ENCODE assay signal across 19 cellular contexts in genomic region chr10:69497611-69498390, GRCh38. TPM values are rescaled to one million over a fixed set of nuclear protein-coding genes. Genes with fewer than 3 reads are reported as not detected.
DNase-seq lines count a peak whose midpoint lies in the region; ATAC-seq and TF ChIP-seq lines count a peak whose summit lies in the region.
"Had no signal": no experiment of that assay in that cellular context is flagged by ENCODE, and none has a peak within 500 bp of the region (broad histone marks: within the 10 kb centered on the region; RNA-seq: fewer than 3 reads in every experiment).

No MANE protein-coding gene starts in this region.

- no peaks in the 10 kb centered on the region for H3K27me3 Mint-ChIP-seq in activated CD4-positive, alpha-beta T cell treated with anti-CD3 and anti-CD28 coated beads for 36 hours
- H3K27me3 Mint-ChIP-seq: progenitor cell of endocrine pancreas had no signal

- H3K4me3 Mint-ChIP-seq in activated CD4-positive, alpha-beta T cell treated with anti-CD3 and anti-CD28 coated beads for 36 hours, result no peak overlapping the region
- H3K4me3 Mint-ChIP-seq: CD14-positive monocyte, HFFc6 had no signal

- ATAC-seq in activated CD4-positive, alpha-beta T cell treated with anti-CD3 and anti-CD28 coated beads for 36 hours, result peak; percentile 44
- ATAC-seq in left lobe of liver, result peak; percentile 49
- no peak for ATAC-seq in GM18502 (IDR thresholded peaks at IDR 0.05; ENCODE audit: poor library complexity, unreplicated experiment)
- ATAC-seq: GM12878 had no signal

- intact Hi-C loops in activated CD4-positive, alpha-beta T cell treated with anti-CD3 and anti-CD28 coated beads for 36 hours (cut with DNase I, micrococcal nuclease), result no loop called here
- intact Hi-C loops in adrenal gland (cut with DNase I), result no loop called here
- intact Hi-C loops in stomach (cut with DNase I; ENCODE audit: low total_unique reads), result no loop called here

- TF ChIP-seq CTCF in adrenal gland (IDR thresholded peaks at IDR 0.05), result no peak
- TF ChIP-seq CTCF in stomach (IDR thresholded peaks at IDR 0.05), result no peak

- H3K27ac Mint-ChIP-seq in activated CD4-positive, alpha-beta T cell treated with anti-CD3 and anti-CD28 coated beads for 36 hours, result no peak overlapping the region
- H3K27ac Mint-ChIP-seq: CD14-positive monocyte, HFFc6, progenitor cell of endocrine pancreas had no signal

- H3K9me3 ChIP-seq in adrenal gland (replicated peaks in 1 of 3) (no peaks in the 10 kb centered on the region), stomach (no peaks in the 10 kb centered on the region)

- no peak for DNase-seq in activated CD4-positive, alpha-beta T cell treated with anti-CD3 and anti-CD28 coated beads for 36 hours
- no peak for DNase-seq in activated CD4-positive, alpha-beta T cell treated with anti-CD3 and anti-CD28 coated beads for 48 hours
- peak in 5 of 7 donors; percentile 18 to 57 (median 35) for DNase-seq in adrenal gland
- DNase-seq in left lobe of liver (ENCODE audit: low spot score), result no peak
- no peak for DNase-seq in stomach
- no peak for DNase-seq in activated gamma-delta T cell (lab: John Stamatoyannopoulos, UW)
- DNase-seq in cerebellar nuclear complex (lab: John Stamatoyannopoulos, UW), result no peak
- DNase-seq: activated CD4-positive, CD25-positive, alpha-beta regulatory T cell; activated T-cell treated with anti-CD3 and anti-CD28 coated beads for 4 hours; HFFc6; NCI-H1930; NCI-H524; PC-3; trophoblast cell had no signal

- TF ChIP-seq POLR2A in adrenal gland (IDR thresholded peaks at IDR 0.05), result no peak
- no peak for TF ChIP-seq POLR2A in stomach (IDR thresholded peaks at IDR 0.05)

- H3K27ac ChIP-seq in adrenal gland (peak overlapping the region in 1 of 5 donors; percentile 34), stomach (peak overlapping the region in 3 of 5 donors; percentile 46 to 65 (median 64))
- H3K27ac ChIP-seq: 22Rv1 had no signal

- no peaks in the 10 kb centered on the region for H3K27me3 ChIP-seq in adrenal gland
- H3K27me3 ChIP-seq in stomach, result no peaks in the 10 kb centered on the region

- CTCF ChIA-PET in activated CD4-positive, alpha-beta T cell treated with anti-CD3 and anti-CD28 coated beads for 36 hours (lab: Charles Lee), result interaction anchor here (0.5 to 3.0 kb wide), 4 partner anchors 9 to 215 kb away, joined by 3 to 15 read pairs (median 8); no protein-coding TSS in a partner anchor

- no peak overlapping the region for H3K4me3 ChIP-seq in adrenal gland
- H3K4me3 ChIP-seq in stomach, result no peak overlapping the region
- H3K4me3 ChIP-seq: GM12878 had no signal

- WGBS in adrenal gland, 4 donors, result 74 to 85% (median 76%) methylated on average over 4 to 11 of the region's 11 CpGs
- 67 to 79% (median 75%) methylated on average over 11 of the region's 11 CpGs for WGBS in stomach, 5 donors

- H3K36me3 Mint-ChIP-seq in activated CD4-positive, alpha-beta T cell treated with anti-CD3 and anti-CD28 coated beads for 36 hours (ENCODE audit: low read depth), result no peaks in the 10 kb centered on the region
- H3K36me3 Mint-ChIP-seq: CD14-positive monocyte had no signal

- H3K4me1 ChIP-seq in adrenal gland (replicated peaks in 1 of 2), result no peaks in the 10 kb centered on the region
- peaks cover 22 to 82% (median 54%) of the 10 kb centered on the region in 4 donors for H3K4me1 ChIP-seq in stomach

- POLR2A ChIA-PET in activated CD4-positive, alpha-beta T cell treated with anti-CD3 and anti-CD28 coated beads for 36 hours (lab: Charles Lee), result no interaction called here

- H3K4me1 Mint-ChIP-seq in activated CD4-positive, alpha-beta T cell treated with anti-CD3 and anti-CD28 coated beads for 36 hours, result peaks cover 7% of the 10 kb centered on the region
- H3K4me1 Mint-ChIP-seq: CD14-positive monocyte had no signal

- H3K9me3 Mint-ChIP-seq in activated CD4-positive, alpha-beta T cell treated with anti-CD3 and anti-CD28 coated beads for 36 hours (ENCODE audit: low read depth), result no peaks in the 10 kb centered on the region
- H3K9me3 Mint-ChIP-seq: HFFc6 had no signal

- TF ChIP-seq EP300 in stomach (IDR thresholded peaks at IDR 0.05), result no peak

- H3K36me3 ChIP-seq in adrenal gland (replicated peaks in 1 of 2) (no peaks in the 10 kb centered on the region), stomach (peaks cover 0 to 71% (median 61%) of the 10 kb centered on the region in 4 donors)

RNA-seq across cellular contexts. Expression of gene TSPAN15, which starts 46.5 kb away (rescaled TPM):
- total RNA-seq in activated CD4-positive, alpha-beta T cell treated with anti-CD3 and anti-CD28 coated beads for 36 hours, result under 1 TPM; 0.85 to 0.91 TPM
- total RNA-seq in adrenal gland (10 to 100 TPM in 6 of 8 donors, 1 to 10 TPM in 2; 6.9 to 13.6 (median 10.8) TPM), left lobe of liver (3.8 TPM), stomach (100 to 1,000 TPM in 1 of 5 donors, 10 to 100 TPM in 4; 23.5 to 153 (median 97.4) TPM)
- polyA plus RNA-seq in adrenal gland (10 to 100 TPM in 1 of 3 donors, 1 to 10 TPM in 2; 5.6 to 14.8 (median 8.6) TPM), stomach (10 to 100 TPM; 35.4 to 67.8 (median 55.8) TPM)

Comparison
In these comparisons a context has a peak if more than half of its experiments do, and no peak if none do; other contexts are left out.
1. DNase-seq: peak in adrenal gland (5 of 7); none in activated CD4-positive, alpha-beta T cell treated with anti-CD3 and anti-CD28 coated beads for 36 hours (single experiment), activated CD4-positive, alpha-beta T cell treated with anti-CD3 and anti-CD28 coated beads for 48 hours (single experiment), left lobe of liver (single experiment), stomach (single experiment), activated gamma-delta T cell (single experiment) and cerebellar nuclear complex (0 of 2).